Comparison of ENCODE assay signal across 11 cellular contexts in genomic region chr2:151609705-151610104, GRCh38.
"Had no signal": no experiment of that assay in that cellular context is flagged by ENCODE, and none has a peak within 500 bp of the region (broad histone marks: within the 10 kb centered on the region; RNA-seq: fewer than 3 reads in every experiment).

No MANE protein-coding gene starts in this region.

- H3K4me2 ChIP-seq: GM23338 had no signal

- H3K4me1 ChIP-seq: HAP-1 had no signal

- H3K4me3 ChIP-seq: GM23248, GM23338, HAP-1 had no signal

- DNase-seq: GM23248, GOT3, H7, H9, HCEC 1CT, HFFc6 had no signal

- H2AFZ ChIP-seq: GM23248, GM23338 had no signal

- H3K9me3 ChIP-seq: HAP-1 had no signal

- ATAC-seq: GM23338, HCT116 had no signal

- H3K9ac ChIP-seq: GM23248 had no signal

- FAIRE-seq: H1, H54 had no signal

- H3K27ac ChIP-seq: GM23248 had no signal

- H3K36me3 ChIP-seq: HAP-1 had no signal
